In genomic region chr12:47773858-47774580, GRCh38 we compare ENCODE assay signal across 8 cellular contexts. TPM values are rescaled to one million over a fixed set of nuclear protein-coding genes. Genes with fewer than 3 reads are reported as not detected.
A peak's percentile ranks its signal among the peaks of the same experiment; 100 is the strongest.
DNase-seq lines count a peak whose midpoint lies in the region; ATAC-seq and TF ChIP-seq lines count a peak whose summit lies in the region.

No MANE protein-coding gene starts in this region.

- H3K27ac ChIP-seq in KOPT-K1 (ENCODE audit: low read depth, low read length, poor library complexity, severe bottlenecking) (peak overlapping the region; percentile 22), muscle layer of colon (ENCODE audit: low read depth, low read length) (peak overlapping the region; percentile 64)

- H3K4me1 ChIP-seq in muscle layer of colon (ENCODE audit: insufficient read depth, low read length) = peaks cover 59% of the 10 kb centered on the region

- H3K9ac ChIP-seq in muscle layer of colon (ENCODE audit: low read length) = peak overlapping the region; percentile 11

- no peak for ATAC-seq in HG02870 (IDR thresholded peaks at IDR 0.05; ENCODE audit: unreplicated experiment)
- ATAC-seq in GM18517 (IDR thresholded peaks at IDR 0.05; ENCODE audit: unreplicated experiment) = no peak

- H3K9me3 ChIP-seq in KOPT-K1 (ENCODE audit: insufficient read depth, low read length, poor library complexity, severe bottlenecking) (no peaks in the 10 kb centered on the region), muscle layer of colon (ENCODE audit: low read length) (no peaks in the 10 kb centered on the region)

- no peak for TF ChIP-seq CTCF in AG10803 (conservative IDR thresholded peaks at IDR 0.05; ENCODE audit: low read length)
- no peak for TF ChIP-seq CTCF in choroid plexus epithelial cell (conservative IDR thresholded peaks at IDR 0.05; ENCODE audit: low read depth, low read length)

- no peaks in the 10 kb centered on the region for H3K27me3 ChIP-seq in muscle layer of colon (ENCODE audit: control insufficient read depth in 1 of 2, insufficient read depth in 2 of 2, low read length in 2 of 2)

- H3K36me3 ChIP-seq in KOPT-K1 (ENCODE audit: insufficient read depth, low read length) = no peaks in the 10 kb centered on the region
- no peaks in the 10 kb centered on the region for H3K36me3 ChIP-seq in muscle layer of colon (ENCODE audit: insufficient read depth, low read length)

- H3K4me3 ChIP-seq in AG10803 (ENCODE audit: low read length) = peak overlapping the region; percentile 72
- peak overlapping the region; percentile 67 for H3K4me3 ChIP-seq in choroid plexus epithelial cell (ENCODE audit: low read depth, low read length)
- peak overlapping the region; percentile 64 to 81 for H3K4me3 ChIP-seq in muscle layer of colon (ENCODE audit: low read depth in 1 of 2, low read length in 2 of 2)

- DNase-seq in AG10803 (ENCODE audit: low read depth) (no peak), choroid plexus epithelial cell (ENCODE audit: low read depth) (no peak), ureter (ENCODE audit: low spot score) (no peak), NCI-H1105 treated with DMSO at 0.1 percent for 48 hours (lab: John Stamatoyannopoulos, UW) (no peak)

RNA-seq across cellular contexts. Expression of gene SLC48A1, which starts 1.0 kb away (rescaled TPM):
- total RNA-seq in ureter = 41.3 TPM

RNA-seq across cellular contexts. Expression of gene RAPGEF3, which starts 15.3 kb away (rescaled TPM):
- 83.4 TPM for total RNA-seq in ureter

RNA-seq across cellular contexts. Expression of gene HDAC7, which starts 45.7 kb away (rescaled TPM):
- total RNA-seq in ureter = 144 TPM

RNA-seq across cellular contexts. Expression of gene ENDOU, which starts 48.7 kb away (rescaled TPM):
- total RNA-seq in ureter = 0.89 TPM
